ENCODE assay signal across 8 cellular contexts in genomic region chr9:68779558-68780376, GRCh38.
DNase-seq lines count a peak whose midpoint lies in the region; ATAC-seq, FAIRE-seq and TF ChIP-seq lines count a peak whose summit lies in the region.

No MANE protein-coding gene starts in this region.

- H3K36me3 Mint-ChIP-seq in neural progenitor cell = no peaks in the 10 kb centered on the region

- CTCF ChIA-PET in RWPE1 (lab: Yijun Ruan, JAX) = interaction anchor here (0.7 to 0.8 kb wide), 3 partner anchors 20 to 185 kb away, joined by 3 to 8 read pairs (median 3); no protein-coding TSS in a partner anchor

- H4K20me1 ChIP-seq in neural progenitor cell (ENCODE audit: low read depth) = peaks cover 30% of the 10 kb centered on the region

- peak; percentile 82 for TF ChIP-seq POLR2A in H54 (IDR thresholded peaks at IDR 0.05; ENCODE audit: low read depth, low read length)

- peak overlapping the region; percentile 67 for H3K4me3 ChIP-seq in neural progenitor cell

- H2AFZ ChIP-seq in neural progenitor cell (replicated peaks) = peak overlapping the region; percentile 97

- H3F3A ChIP-seq in neural progenitor cell (ENCODE audit: low read depth) = peaks cover 4% of the 10 kb centered on the region

- H3K4me1 ChIP-seq in foreskin keratinocyte (peaks cover 16% of the 10 kb centered on the region), neural progenitor cell (peaks cover 26% of the 10 kb centered on the region)

- no peaks in the 10 kb centered on the region for H3K36me3 ChIP-seq in neural progenitor cell

- H3K4me1 Mint-ChIP-seq in neural progenitor cell = peaks cover 11% of the 10 kb centered on the region

- peak; percentile 87 for ATAC-seq in foreskin keratinocyte

- no peaks in the 10 kb centered on the region for H3K9me3 Mint-ChIP-seq in neural progenitor cell

- DNase-seq in G401 (ENCODE audit: low spot score) = peak; percentile 85
- DNase-seq in H54 (ENCODE audit: insufficient read length, low spot score) = peak; percentile 86
- peak; percentile 96 for DNase-seq in LoVo (ENCODE audit: low spot score)
- peak; percentile 96 for DNase-seq in RWPE1 (ENCODE audit: low spot score)
- peak; percentile 97 for DNase-seq in activated effector memory CD4-positive, alpha-beta T cell treated with anti-CD3 and anti-CD28 coated beads, Interleukin-2, amount 50 U/mL, for 16 hours
- DNase-seq in foreskin keratinocyte = peak; percentile 72 to 87
- DNase-seq in neural progenitor cell (ENCODE audit: low spot score) = peak; percentile 97
- DNase-seq in stromal cell of bone marrow (ENCODE audit: low read depth) = peak; percentile 85

- no peaks in the 10 kb centered on the region for H3K27me3 Mint-ChIP-seq in neural progenitor cell (ENCODE audit: insufficient read depth, low read depth)

- H3K9ac ChIP-seq in neural progenitor cell = peak overlapping the region; percentile 88

- peaks cover 29% of the 10 kb centered on the region for H3K79me2 ChIP-seq in neural progenitor cell (ENCODE audit: low read depth)

- POLR2A ChIA-PET in RWPE1 (lab: Yijun Ruan, JAX; ENCODE audit: low non-redundant PET) = interaction anchor here (0.5 kb wide), 2 partner anchors 24 to 218 kb away, joined by 3 to 4 read pairs; no protein-coding TSS in a partner anchor

- H3K27ac Mint-ChIP-seq in neural progenitor cell = no peak overlapping the region

- peak; percentile 84 for FAIRE-seq in H54 (lab: Jason Lieb, UNC)

- in situ Hi-C loops in G401 (cut with HindIII; ENCODE audit: low sequenced_read_pairs) = no loop called here

- no peaks in the 10 kb centered on the region for H3K9me3 ChIP-seq in neural progenitor cell (ENCODE audit: low read depth)

- no peak overlapping the region for H3K4me3 Mint-ChIP-seq in neural progenitor cell

- H3K27ac ChIP-seq in RWPE1 (peak overlapping the region; percentile 85), foreskin keratinocyte (peak overlapping the region; percentile 77), neural progenitor cell (peak overlapping the region; percentile 46)

- TF ChIP-seq CTCF in RWPE1 (conservative IDR thresholded peaks at IDR 0.05; ENCODE audit: low read depth) = peak; percentile 30; the same call in 1 of the 2 replicates
- peak; percentile 58 for TF ChIP-seq CTCF in foreskin keratinocyte (conservative IDR thresholded peaks at IDR 0.05)
- peak; percentile 42 for TF ChIP-seq CTCF in neural progenitor cell (IDR thresholded peaks at IDR 0.05)

- peak overlapping the region; percentile 95 for H3K4me2 ChIP-seq in neural progenitor cell

- H3K27me3 ChIP-seq in foreskin keratinocyte (peaks cover 3% of the 10 kb centered on the region), neural progenitor cell (peaks cover 9% of the 10 kb centered on the region)

Comparison
In these comparisons a context has a peak if more than half of its experiments do, and no peak if none do; other contexts are left out.
1. Peak in every context shown above with its lines: DNase-seq, ATAC-seq, H3K4me3 ChIP-seq and H3K27ac ChIP-seq.